7 cellular contexts compared by ENCODE assay signal in genomic region chr20:59490196-59490595, GRCh38.
A peak's percentile ranks its signal among the peaks of the same experiment; 100 is the strongest.
DNase-seq lines count a peak whose midpoint lies in the region; ATAC-seq, FAIRE-seq and TF ChIP-seq lines count a peak whose summit lies in the region.
"Not testable (repeated sequence)": the region's sequence is repeated elsewhere in the genome, so short reads cannot be mapped to it uniquely, and the experiment has no call there.

No MANE protein-coding gene starts in this region.

- 33 to 48% (median 39%) methylated on average over 5 to 9 of the region's 9 CpGs for WGBS in adrenal gland, 4 donors
- 31 to 35% methylated on average over 9 of the region's 9 CpGs for WGBS in testis, 2 donors

- ATAC-seq in left lobe of liver: not testable (repeated sequence)

- not testable (repeated sequence) for TF ChIP-seq CTCF in BE2C (IDR thresholded peaks at IDR 0.05; ENCODE audit: low read depth, low read length); testis (IDR thresholded peaks at IDR 0.05)
- peak in 1 of 6 experiments; percentile 5 for TF ChIP-seq CTCF in adrenal gland (IDR thresholded peaks at IDR 0.05)

- H3K9me3 ChIP-seq in BE2C; adrenal gland (replicated peaks in 1 of 3); testis: not testable (repeated sequence)

- H3K4me1 ChIP-seq in BE2C; adrenal gland (replicated peaks in 1 of 2); testis: not testable (repeated sequence)

- TF ChIP-seq POLR2A in GM12891 (IDR thresholded peaks at IDR 0.05; ENCODE audit: low read depth, low read length); adrenal gland (IDR thresholded peaks at IDR 0.05); testis (IDR thresholded peaks at IDR 0.05): not testable (repeated sequence)

- not testable (repeated sequence) for H3K27me3 ChIP-seq in BE2C, adrenal gland, testis

- H3K27ac ChIP-seq in adrenal gland, testis: not testable (repeated sequence)

- not testable (repeated sequence) for H3K36me3 ChIP-seq in BE2C; adrenal gland (replicated peaks in 1 of 2); testis (ENCODE audit: low read depth, missing control alignments)

- peak; percentile 59 for FAIRE-seq in GM12891 (lab: Jason Lieb, UNC)

- DNase-seq in BE2C (peak; percentile 38), NCI-H1105 treated with DMSO at 0.1 percent for 48 hours (lab: John Stamatoyannopoulos, UW) (peak; percentile 2), adrenal gland (peak in 6 of 7 donors; percentile 25 to 63 (median 40)), cerebellum (ENCODE audit: low spot score) (peak; percentile 58), left lobe of liver (ENCODE audit: low spot score) (peak; percentile 30), testis (peak; percentile 64)
- DNase-seq in GM12891 (ENCODE audit: insufficient read length, low spot score): not testable (repeated sequence)

- not testable (repeated sequence) for H3K4me3 ChIP-seq in BE2C (ENCODE audit: low read depth, low read length); adrenal gland; testis

- intact Hi-C loops in adrenal gland (cut with DNase I): not testable (repeated sequence)
- intact Hi-C loops in testis (cut with DNase I; ENCODE audit: low total_unique reads): loop anchor here (10.0 kb wide), 1 partner anchor 625 kb away; no protein-coding TSS in a partner anchor
